ENCODE assay signal across 9 cellular contexts in the genomic region with DNA sequence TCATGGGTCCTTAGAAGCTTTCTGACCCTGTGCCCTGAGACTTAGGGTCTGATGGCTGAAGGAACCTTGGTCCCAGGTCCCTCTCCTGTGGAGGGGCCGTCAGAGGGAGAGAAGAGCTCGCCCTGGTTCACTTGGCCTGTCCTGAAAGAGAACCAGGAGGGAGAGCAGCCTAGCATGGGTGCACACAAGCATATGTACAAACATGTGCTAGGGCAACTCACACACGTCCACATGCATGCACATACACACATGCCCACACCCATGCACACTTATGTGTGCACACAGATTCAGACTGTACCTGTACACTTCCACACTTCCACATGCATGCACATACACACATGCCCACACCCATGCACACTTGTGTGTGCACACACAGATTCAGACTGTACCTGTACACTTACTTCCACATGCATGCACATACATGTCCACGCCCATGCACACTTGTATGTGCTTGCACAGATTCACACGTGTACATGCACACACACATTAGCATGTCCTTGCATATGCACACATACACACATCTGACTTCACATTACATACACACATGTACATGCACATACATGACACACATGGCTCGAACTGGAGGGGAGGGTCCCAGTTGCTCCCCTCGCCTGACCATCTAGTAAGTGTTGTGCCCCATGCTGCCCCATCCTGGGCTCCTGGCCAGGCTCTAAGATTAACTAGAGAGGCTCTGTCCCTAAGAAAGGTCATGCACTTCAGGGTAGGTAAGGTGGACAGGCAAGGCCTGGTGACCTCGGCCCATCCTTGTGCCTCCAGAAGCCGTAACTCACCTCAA.
DNase-seq lines count a peak whose midpoint lies in the region; ATAC-seq and TF ChIP-seq lines count a peak whose summit lies in the region.
"Had no signal": no experiment of that assay in that cellular context is flagged by ENCODE, and none has a peak within 500 bp of the region (broad histone marks: within the 10 kb centered on the region; RNA-seq: fewer than 3 reads in every experiment).

No MANE protein-coding gene starts in this region.

- no peaks in the 10 kb centered on the region for H3K27me3 Mint-ChIP-seq in CD4-positive, alpha-beta memory T cell
- peaks cover 2% of the 10 kb centered on the region for H3K27me3 Mint-ChIP-seq in activated CD8-positive, alpha-beta T cell treated with anti-CD3 and anti-CD28 coated beads, Interleukin-2, amount 10 ng/mL, durations not matched to agents 7 days and 5 days (ENCODE audit: low read depth)

- ATAC-seq in activated CD8-positive, alpha-beta T cell treated with anti-CD3 and anti-CD28 coated beads, Interleukin-2, amount 10 ng/mL, durations not matched to agents 7 days and 5 days: no peak
- no peak for ATAC-seq in heart right ventricle
- ATAC-seq in sciatic nerve: no peak
- ATAC-seq in HG03460 (IDR thresholded peaks at IDR 0.05; ENCODE audit: unreplicated experiment): no peak

- POLR2A ChIA-PET in CD4-positive, alpha-beta memory T cell (lab: Charles Lee; ENCODE audit: partially characterized antibody): no interaction called here
- POLR2A ChIA-PET in activated CD8-positive, alpha-beta T cell treated with anti-CD3 and anti-CD28 coated beads, Interleukin-2, amount 10 ng/mL, durations not matched to agents 7 days and 5 days (lab: Charles Lee): interaction anchor here (0.8 to 1.9 kb wide), 9 partner anchors 19 to 320 kb away, joined by 3 to 9 read pairs (median 5); no protein-coding TSS in a partner anchor

- intact Hi-C loops in CD4-positive, alpha-beta memory T cell (cut with micrococcal nuclease): no loop called here
- intact Hi-C loops in heart right ventricle (cut with DNase I) (no loop called here), sciatic nerve (cut with DNase I) (no loop called here)

- no peaks in the 10 kb centered on the region for H3K9me3 Mint-ChIP-seq in CD4-positive, alpha-beta memory T cell
- H3K9me3 Mint-ChIP-seq in activated CD8-positive, alpha-beta T cell treated with anti-CD3 and anti-CD28 coated beads, Interleukin-2, amount 10 ng/mL, durations not matched to agents 7 days and 5 days (ENCODE audit: insufficient read depth): no peaks in the 10 kb centered on the region

- H3K4me1 Mint-ChIP-seq in CD4-positive, alpha-beta memory T cell: peaks cover 20 to 54% (median 33%) of the 10 kb centered on the region in 4 donors
- H3K4me1 Mint-ChIP-seq in activated CD8-positive, alpha-beta T cell treated with anti-CD3 and anti-CD28 coated beads, Interleukin-2, amount 10 ng/mL, durations not matched to agents 7 days and 5 days (ENCODE audit: low read depth): peaks cover 60% of the 10 kb centered on the region

- H3K27me3 ChIP-seq in CD4-positive, alpha-beta memory T cell (ENCODE audit: insufficient read depth, low read length): no peaks in the 10 kb centered on the region
- no peaks in the 10 kb centered on the region for H3K27me3 ChIP-seq in heart right ventricle

- H3K36me3 ChIP-seq in CD4-positive, alpha-beta memory T cell (ENCODE audit: insufficient read depth, low read length): no peaks in the 10 kb centered on the region
- H3K36me3 ChIP-seq in heart right ventricle: no peaks in the 10 kb centered on the region

- H3K4me3 ChIP-seq in CD4-positive, alpha-beta memory T cell (ENCODE audit: low read length in 2 of 2): no peak overlapping the region
- no peak overlapping the region for H3K4me3 ChIP-seq in heart right ventricle

- no peak overlapping the region for H3K27ac ChIP-seq in CD4-positive, alpha-beta memory T cell (ENCODE audit: low read depth, low read length)
- H3K27ac ChIP-seq in heart right ventricle: peak overlapping the region in 9 of 10 donors; percentile 34 to 98 (median 72)
- no peak overlapping the region for H3K27ac ChIP-seq in caudate nucleus (ENCODE audit: low read depth, low read length)

- TF ChIP-seq CTCF in heart right ventricle (IDR thresholded peaks at IDR 0.05): no peak

- WGBS in heart right ventricle, 2 donors: 84 to 89% methylated on average over 9 of the region's 9 CpGs

- H3K4me3 Mint-ChIP-seq in CD4-positive, alpha-beta memory T cell: peak overlapping the region in 2 of 8 donors; percentile 11 to 94
- peak overlapping the region; percentile 76 for H3K4me3 Mint-ChIP-seq in activated CD8-positive, alpha-beta T cell treated with anti-CD3 and anti-CD28 coated beads, Interleukin-2, amount 10 ng/mL, durations not matched to agents 7 days and 5 days

- H3K27ac Mint-ChIP-seq in CD4-positive, alpha-beta memory T cell: peak overlapping the region in 6 of 7 donors; percentile 67 to 92 (median 90)
- H3K27ac Mint-ChIP-seq in activated CD8-positive, alpha-beta T cell treated with anti-CD3 and anti-CD28 coated beads, Interleukin-2, amount 10 ng/mL, durations not matched to agents 7 days and 5 days: peak overlapping the region; percentile 100

- H3K4me1 ChIP-seq in CD4-positive, alpha-beta memory T cell (ENCODE audit: insufficient read depth, low read length): peaks cover 32% of the 10 kb centered on the region
- peaks cover 22 to 76% (median 47%) of the 10 kb centered on the region in 9 donors for H3K4me1 ChIP-seq in heart right ventricle

- no peak for DNase-seq in CD4-positive, alpha-beta memory T cell
- DNase-seq in activated CD8-positive, alpha-beta T cell treated with anti-CD3 and anti-CD28 coated beads, Interleukin-2, amount 10 ng/mL, durations not matched to agents 7 days and 5 days: no peak
- DNase-seq in heart right ventricle: peak in 1 of 2 donors; percentile 4
- DNase-seq in sciatic nerve (ENCODE audit: low spot score): peak; percentile 51
- DNase-seq in caudate nucleus (lab: John Stamatoyannopoulos, UW): no peak
- DNase-seq in stimulated activated CD4-positive, alpha-beta T cell treated with anti-CD3 and anti-CD28 coated beads, Interleukin-2, amount 100 ng/mL, for 48 hours: no peak
- DNase-seq in GM19240 (ENCODE audit: insufficient read length, low spot score): no peak
- DNase-seq: NCI-H1092 had no signal

- CTCF ChIA-PET in CD4-positive, alpha-beta memory T cell (lab: Charles Lee; ENCODE audit: partially characterized antibody): interaction anchor here (1.1 to 2.3 kb wide), 3 partner anchors 420 to 426 kb away, joined by 3 to 11 read pairs (median 3); no protein-coding TSS in a partner anchor
- CTCF ChIA-PET in activated CD8-positive, alpha-beta T cell treated with anti-CD3 and anti-CD28 coated beads, Interleukin-2, amount 10 ng/mL, durations not matched to agents 7 days and 5 days (lab: Charles Lee): interaction anchor here (0.6 to 3.6 kb wide), 18 partner anchors 9 to 780 kb away, joined by 3 to 17 read pairs (median 4); no protein-coding TSS in a partner anchor

- H3K36me3 Mint-ChIP-seq in CD4-positive, alpha-beta memory T cell: no peaks in the 10 kb centered on the region
- H3K36me3 Mint-ChIP-seq in activated CD8-positive, alpha-beta T cell treated with anti-CD3 and anti-CD28 coated beads, Interleukin-2, amount 10 ng/mL, durations not matched to agents 7 days and 5 days (ENCODE audit: low read depth): no peaks in the 10 kb centered on the region

- no peaks in the 10 kb centered on the region for H3K9me3 ChIP-seq in CD4-positive, alpha-beta memory T cell (ENCODE audit: control insufficient read depth in 1 of 2, low read length in 2 of 2)
- no peaks in the 10 kb centered on the region for H3K9me3 ChIP-seq in heart right ventricle

Comparison
In these comparisons a context has a peak if more than half of its experiments do, and no peak if none do; other contexts are left out.
1. H3K27ac ChIP-seq: peak in heart right ventricle (9 of 10); none in CD4-positive, alpha-beta memory T cell (single experiment) and caudate nucleus (single experiment).